Comparison of ENCODE assay signal across 1 cellular context in the genomic region with DNA sequence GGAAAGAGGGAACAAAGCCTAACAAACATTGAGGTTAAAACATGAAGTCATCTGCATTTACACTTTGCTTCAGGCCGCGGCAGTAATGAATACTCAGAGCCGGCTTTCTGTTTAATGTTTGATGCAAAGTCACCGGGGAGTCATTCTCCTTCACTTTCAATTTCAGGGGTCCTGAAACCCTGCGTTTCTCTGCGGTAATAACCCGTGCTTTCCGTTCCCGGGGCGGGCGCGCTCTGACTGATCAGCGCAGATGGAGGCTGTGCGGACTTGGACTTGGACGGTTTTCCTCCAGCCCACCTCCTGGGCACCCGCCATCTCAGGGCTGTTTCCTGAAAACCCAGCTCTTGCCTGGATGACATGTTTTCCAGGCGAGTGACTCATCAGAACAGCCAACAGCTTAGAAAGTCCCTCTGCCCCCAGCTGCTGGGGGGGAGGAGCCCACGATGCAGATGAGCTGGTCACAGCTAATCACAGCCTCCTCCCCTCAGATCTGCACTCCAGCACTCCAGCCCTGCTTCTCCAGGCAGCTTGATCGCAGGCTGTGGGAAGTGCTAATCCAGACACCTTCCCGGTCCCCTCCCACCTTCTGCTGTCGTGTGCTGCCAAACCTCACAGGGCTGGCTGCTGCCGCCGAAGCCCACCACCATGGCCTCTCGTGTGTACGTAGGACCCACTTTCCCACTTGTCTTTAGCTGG.
TF ChIP-seq lines count a peak whose summit lies in the region.

No MANE protein-coding gene starts in this region.

TF ChIP-seq in WTC11, 78 proteins besides CTCF, POLR2A, EP300 and RAD21 (continued from another document):
- TF ChIP-seq, protein P1, sequence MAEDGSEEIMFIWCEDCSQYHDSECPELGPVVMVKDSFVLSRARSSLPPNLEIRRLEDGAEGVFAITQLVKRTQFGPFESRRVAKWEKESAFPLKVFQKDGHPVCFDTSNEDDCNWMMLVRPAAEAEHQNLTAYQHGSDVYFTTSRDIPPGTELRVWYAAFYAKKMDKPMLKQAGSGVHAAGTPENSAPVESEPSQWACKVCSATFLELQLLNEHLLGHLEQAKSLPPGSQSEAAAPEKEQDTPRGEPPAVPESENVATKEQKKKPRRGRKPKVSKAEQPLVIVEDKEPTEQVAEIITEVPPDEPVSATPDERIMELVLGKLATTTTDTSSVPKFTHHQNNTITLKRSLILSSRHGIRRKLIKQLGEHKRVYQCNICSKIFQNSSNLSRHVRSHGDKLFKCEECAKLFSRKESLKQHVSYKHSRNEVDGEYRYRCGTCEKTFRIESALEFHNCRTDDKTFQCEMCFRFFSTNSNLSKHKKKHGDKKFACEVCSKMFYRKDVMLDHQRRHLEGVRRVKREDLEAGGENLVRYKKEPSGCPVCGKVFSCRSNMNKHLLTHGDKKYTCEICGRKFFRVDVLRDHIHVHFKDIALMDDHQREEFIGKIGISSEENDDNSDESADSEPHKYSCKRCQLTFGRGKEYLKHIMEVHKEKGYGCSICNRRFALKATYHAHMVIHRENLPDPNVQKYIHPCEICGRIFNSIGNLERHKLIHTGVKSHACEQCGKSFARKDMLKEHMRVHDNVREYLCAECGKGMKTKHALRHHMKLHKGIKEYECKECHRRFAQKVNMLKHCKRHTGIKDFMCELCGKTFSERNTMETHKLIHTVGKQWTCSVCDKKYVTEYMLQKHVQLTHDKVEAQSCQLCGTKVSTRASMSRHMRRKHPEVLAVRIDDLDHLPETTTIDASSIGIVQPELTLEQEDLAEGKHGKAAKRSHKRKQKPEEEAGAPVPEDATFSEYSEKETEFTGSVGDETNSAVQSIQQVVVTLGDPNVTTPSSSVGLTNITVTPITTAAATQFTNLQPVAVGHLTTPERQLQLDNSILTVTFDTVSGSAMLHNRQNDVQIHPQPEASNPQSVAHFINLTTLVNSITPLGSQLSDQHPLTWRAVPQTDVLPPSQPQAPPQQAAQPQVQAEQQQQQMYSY (CRISPR knock-in tag; IDR thresholded peaks at IDR 0.05), result peak; percentile 93
TF ChIP-seq in WTC11: peak in this region for 11.
